8 cellular contexts compared by ENCODE assay signal in the genomic region with DNA sequence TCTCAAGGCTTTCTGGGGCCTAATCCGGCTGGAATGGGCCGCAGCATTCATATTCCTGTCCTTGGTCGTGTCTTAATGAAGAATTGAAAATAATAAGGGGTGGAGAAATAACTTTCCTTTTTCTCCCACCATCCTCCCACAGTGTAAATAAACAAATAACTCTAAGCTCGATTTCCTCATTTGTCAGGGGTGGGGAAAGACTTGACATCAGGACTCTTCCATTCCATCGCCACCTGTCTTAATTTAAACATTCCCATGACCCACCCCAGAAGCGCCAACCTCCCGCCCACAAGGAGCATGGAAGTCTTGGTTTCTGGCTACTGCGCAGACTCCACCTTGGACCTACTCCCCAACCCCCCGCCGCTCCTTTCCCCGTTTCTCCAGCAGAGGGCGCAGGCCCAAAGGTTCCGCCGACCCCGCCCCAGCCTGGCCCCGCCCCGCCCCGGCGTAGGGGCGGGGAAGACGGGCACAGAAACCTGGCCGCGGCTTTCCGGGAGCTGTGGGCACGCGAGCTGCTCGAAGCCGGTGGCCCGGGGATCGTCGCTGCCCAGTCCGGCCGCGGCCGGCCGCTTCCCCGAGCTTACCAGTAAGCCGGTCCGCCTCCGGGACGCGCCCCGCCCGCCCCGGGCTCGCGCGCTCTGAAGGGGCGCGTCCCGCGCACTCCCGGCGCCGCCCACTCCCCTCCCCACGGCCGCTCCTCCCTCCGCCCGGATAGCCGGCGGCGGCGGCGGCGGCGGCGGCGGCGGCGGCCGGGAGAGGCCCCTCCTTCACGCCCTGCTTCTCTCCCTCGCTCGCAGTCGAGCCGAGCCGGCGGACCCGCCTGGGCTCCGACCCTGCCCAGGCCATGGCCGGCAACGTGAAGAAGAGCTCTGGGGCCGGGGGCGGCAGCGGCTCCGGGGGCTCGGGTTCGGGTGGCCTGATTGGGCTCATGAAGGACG. TPM values are rescaled to one million over a fixed set of nuclear protein-coding genes. Genes with fewer than 3 reads are reported as not detected.
DNase-seq lines count a peak whose midpoint lies in the region; ATAC-seq and TF ChIP-seq lines count a peak whose summit lies in the region.

A gene (plus strand): TSS at position 766 of the 938 bp plus-strand sequence. CDS start 79 bp downstream, at position 845.

- peak; percentile 75 for DNase-seq in NCI-H1417 treated with DMSO at 0.1 percent for 48 hours (lab: John Stamatoyannopoulos, UW)
- peak; percentile 88 to 98 (median 92) for DNase-seq in T-helper 1 cell
- DNase-seq in adrenal gland = peak; percentile 93 to 98 (median 96)
- peak; percentile 95 for DNase-seq in left cardiac atrium
- DNase-seq in posterior vena cava (ENCODE audit: low spot score) = peak; percentile 99
- DNase-seq in upper lobe of left lung = peak; percentile 97 to 98

- ATAC-seq in HG02763 (IDR thresholded peaks at IDR 0.05; ENCODE audit: unreplicated experiment) (peak; percentile 81), left cardiac atrium (peak; percentile 97 to 98), upper lobe of left lung (ENCODE audit: low FRiP score in 2 of 2) (peak; percentile 98 to 99)

- H3K27me3 ChIP-seq in adrenal gland = no peaks in the 10 kb centered on the region
- H3K27me3 ChIP-seq in upper lobe of left lung = no peaks in the 10 kb centered on the region

- intact Hi-C loops in adrenal gland (cut with DNase I) = loop anchor here in 1 of 2 donors (10.0 kb wide), 1 partner anchor 129 kb away; a partner anchor contains a TSS
- intact Hi-C loops in left cardiac atrium (cut with DNase I) = loop anchor here (5.0 to 10.0 kb wide), 3 partner anchors 79 to 119 kb away; no protein-coding TSS in a partner anchor
- intact Hi-C loops in posterior vena cava (cut with DNase I) = loop anchor here in 1 of 2 donors (5.0 kb wide), 1 partner anchor 116 kb away; no protein-coding TSS in a partner anchor

- TF ChIP-seq POLR2A in adrenal gland (IDR thresholded peaks at IDR 0.05) = peak; percentile 16 to 50
- TF ChIP-seq POLR2A in upper lobe of left lung (IDR thresholded peaks at IDR 0.05) = peak in 3 of 4 donors; percentile 42 to 78 (median 49)

- peaks cover 7 to 33% of the 10 kb centered on the region in 2 donors for H3K4me1 ChIP-seq in adrenal gland (replicated peaks in 1 of 2)
- peaks cover 4 to 31% (median 19%) of the 10 kb centered on the region in 4 donors for H3K4me1 ChIP-seq in upper lobe of left lung

- 0 to 1% (median 0%) methylated on average over 22 to 88 of the region's 89 CpGs for WGBS in adrenal gland, 4 donors
- WGBS in upper lobe of left lung, 2 donors = 0% methylated on average over 16 to 24 of the region's 89 CpGs

- no peaks in the 10 kb centered on the region for H3K36me3 ChIP-seq in adrenal gland (replicated peaks in 1 of 2)
- H3K36me3 ChIP-seq in upper lobe of left lung = no peaks in the 10 kb centered on the region

- TF ChIP-seq EP300 in upper lobe of left lung (IDR thresholded peaks at IDR 0.05) = no peak

- peak within 1 kb of the TSS; percentile 94 for H3K4me3 ChIP-seq in GM12875 (ENCODE audit: low read depth, low read length)
- peak within 1 kb of the TSS; percentile 78 to 95 (median 87) for H3K4me3 ChIP-seq in adrenal gland
- H3K4me3 ChIP-seq in upper lobe of left lung = peak within 1 kb of the TSS; percentile 84 to 99 (median 96)

- TF ChIP-seq CTCF in GM12875 (IDR thresholded peaks at IDR 0.05; ENCODE audit: borderline replicate concordance, insufficient read depth, low read depth, low read length) (peak; percentile 85), adrenal gland (IDR thresholded peaks at IDR 0.05) (peak; percentile 77 to 93 (median 84)), upper lobe of left lung (IDR thresholded peaks at IDR 0.05) (peak; percentile 80 to 98 (median 88))

- H3K9me3 ChIP-seq in adrenal gland (replicated peaks in 1 of 3) = no peaks in the 10 kb centered on the region
- H3K9me3 ChIP-seq in upper lobe of left lung = no peaks in the 10 kb centered on the region

- peak within 1 kb of the TSS; percentile 72 to 92 (median 87) for H3K27ac ChIP-seq in adrenal gland
- peak within 1 kb of the TSS; percentile 94 to 97 (median 94) for H3K27ac ChIP-seq in upper lobe of left lung

RNA-seq across cellular contexts. Expression of the gene that starts here (rescaled TPM):
- total RNA-seq in adrenal gland (10 to 100 TPM in 7 of 8 donors, 1 to 10 TPM in 1; 10.0 to 21.9 (median 14.0) TPM), left cardiac atrium (10 to 100 TPM; 11.1 to 13.8 TPM), posterior vena cava (10 to 100 TPM; 23.3 to 32.8 TPM), upper lobe of left lung (10 to 100 TPM; 15.4 to 32.2 (median 18.9) TPM)
- polyA plus RNA-seq in adrenal gland = 10 to 100 TPM in 1 of 3 donors, 1 to 10 TPM in 2; 4.9 to 13.4 (median 6.2) TPM

Comparison
In these comparisons a context has a peak if more than half of its experiments do, and no peak if none do; other contexts are left out.
1. Peak in every context shown above with its lines: DNase-seq, ATAC-seq, H3K4me3 ChIP-seq and H3K27ac ChIP-seq.